ENCODE assay signal across 16 cellular contexts in the genomic region with DNA sequence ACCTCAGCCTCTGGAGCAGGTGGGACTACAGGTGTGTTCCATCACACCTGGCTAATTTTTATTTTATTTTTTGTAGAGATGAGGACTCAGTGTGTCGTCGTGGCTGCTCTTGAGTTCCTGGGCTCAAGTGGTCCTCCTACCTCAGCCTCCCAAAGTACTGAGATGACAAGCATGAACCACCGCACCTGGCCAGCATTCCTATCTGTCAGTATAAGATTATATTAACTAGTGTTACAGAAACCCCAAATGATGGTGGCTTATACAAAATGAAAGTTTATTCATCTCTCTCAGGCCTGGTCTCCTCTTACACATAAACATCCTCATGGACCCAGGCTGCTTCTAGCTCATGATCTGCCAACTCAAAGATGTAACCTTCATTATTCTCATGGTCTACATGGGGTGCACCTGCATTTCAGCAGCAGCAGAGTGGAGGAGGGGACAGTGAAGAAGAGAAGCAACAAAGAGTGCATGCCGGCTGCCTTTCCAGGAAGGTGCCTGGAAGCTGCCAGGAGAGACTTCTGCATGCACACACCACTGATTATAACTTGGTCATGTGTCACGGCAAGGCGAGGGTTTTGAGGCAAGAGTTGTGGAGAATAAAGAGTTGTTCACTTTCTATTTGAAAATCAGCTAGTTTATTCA.
DNase-seq lines count a peak whose midpoint lies in the region; ATAC-seq, FAIRE-seq and TF ChIP-seq lines count a peak whose summit lies in the region.
"Had no signal": no experiment of that assay in that cellular context is flagged by ENCODE, and none has a peak within 500 bp of the region (broad histone marks: within the 10 kb centered on the region; RNA-seq: fewer than 3 reads in every experiment).

No MANE protein-coding gene starts in this region.

- H3K27ac Mint-ChIP-seq in T-cell = peak overlapping the region; percentile 86 to 87
- peak overlapping the region; percentile 56 for H3K27ac Mint-ChIP-seq in activated naive CD4-positive, alpha-beta T cell treated with anti-CD3 and anti-CD28 coated beads, Interleukin-2, amount 10 ng/mL, durations not matched to agents 7 days and 5 days
- no peak overlapping the region for H3K27ac Mint-ChIP-seq in glutamatergic neuron (ENCODE audit: unreplicated experiment)
- H3K27ac Mint-ChIP-seq: type B pancreatic cell had no signal

- peaks cover 49 to 77% (median 70%) of the 10 kb centered on the region in 3 donors for H3K4me1 Mint-ChIP-seq in T-cell
- H3K4me1 Mint-ChIP-seq in activated naive CD4-positive, alpha-beta T cell treated with anti-CD3 and anti-CD28 coated beads, Interleukin-2, amount 10 ng/mL, durations not matched to agents 7 days and 5 days = peaks cover 51% of the 10 kb centered on the region
- peaks cover 4% of the 10 kb centered on the region for H3K4me1 Mint-ChIP-seq in glutamatergic neuron (ENCODE audit: low read depth, unreplicated experiment)

- H3K9me3 Mint-ChIP-seq in T-cell = no peaks in the 10 kb centered on the region
- no peaks in the 10 kb centered on the region for H3K9me3 Mint-ChIP-seq in activated naive CD4-positive, alpha-beta T cell treated with anti-CD3 and anti-CD28 coated beads, Interleukin-2, amount 10 ng/mL, durations not matched to agents 7 days and 5 days
- H3K9me3 Mint-ChIP-seq in glutamatergic neuron (ENCODE audit: unreplicated experiment) = peaks cover 2% of the 10 kb centered on the region
- H3K9me3 Mint-ChIP-seq: type B pancreatic cell had no signal

- POLR2A ChIA-PET in T-cell (lab: Charles Lee) = interaction anchor here (1.0 to 1.1 kb wide), 2 partner anchors 19 to 20 kb away, joined by 4 to 5 read pairs; no protein-coding TSS in a partner anchor

- FAIRE-seq in GM18507 (lab: Jason Lieb, UNC) = peak; percentile 9

- TF ChIP-seq CTCF in glutamatergic neuron (IDR thresholded peaks at IDR 0.05; ENCODE audit: partially characterized antibody, unreplicated experiment) = no peak

- H3K4me3 Mint-ChIP-seq in T-cell = peak overlapping the region; percentile 27 to 48 (median 39)
- H3K4me3 Mint-ChIP-seq in activated naive CD4-positive, alpha-beta T cell treated with anti-CD3 and anti-CD28 coated beads, Interleukin-2, amount 10 ng/mL, durations not matched to agents 7 days and 5 days = no peak overlapping the region
- H3K4me3 Mint-ChIP-seq in glutamatergic neuron (ENCODE audit: unreplicated experiment) = no peak overlapping the region
- H3K4me3 Mint-ChIP-seq: type B pancreatic cell had no signal

- H3K27me3 Mint-ChIP-seq in T-cell (no peaks in the 10 kb centered on the region), glutamatergic neuron (ENCODE audit: unreplicated experiment) (no peaks in the 10 kb centered on the region)
- H3K27me3 Mint-ChIP-seq in activated naive CD4-positive, alpha-beta T cell treated with anti-CD3 and anti-CD28 coated beads, Interleukin-2, amount 10 ng/mL, durations not matched to agents 7 days and 5 days = no peaks in the 10 kb centered on the region
- H3K27me3 Mint-ChIP-seq: type B pancreatic cell had no signal

- no peak for ATAC-seq in T-cell (replicated peaks in 1 of 4)
- ATAC-seq in HG03280 (IDR thresholded peaks at IDR 0.05; ENCODE audit: unreplicated experiment) = no peak
- ATAC-seq: HCT116, sciatic nerve had no signal

- CTCF ChIA-PET in T-cell (lab: Charles Lee) = interaction anchor here in 1 of 2 donors (0.5 to 0.7 kb wide), 4 partner anchors 14 to 102 kb away, joined by 3 to 4 read pairs (median 4); no protein-coding TSS in a partner anchor
- CTCF ChIA-PET in activated naive CD4-positive, alpha-beta T cell treated with anti-CD3 and anti-CD28 coated beads, Interleukin-2, amount 10 ng/mL, durations not matched to agents 7 days and 5 days (lab: Charles Lee) = interaction anchor here (1.0 to 2.2 kb wide), 3 partner anchors 13 to 85 kb away, joined by 3 to 11 read pairs (median 4); no protein-coding TSS in a partner anchor

- H3K36me3 Mint-ChIP-seq in T-cell (peaks cover 29% of the 10 kb centered on the region), glutamatergic neuron (ENCODE audit: unreplicated experiment) (no peaks in the 10 kb centered on the region)
- H3K36me3 Mint-ChIP-seq in activated naive CD4-positive, alpha-beta T cell treated with anti-CD3 and anti-CD28 coated beads, Interleukin-2, amount 10 ng/mL, durations not matched to agents 7 days and 5 days = peaks cover 12% of the 10 kb centered on the region

- DNase-seq in GM18507 (ENCODE audit: extremely low spot score, insufficient read length, low read depth) = no peak
- no peak for DNase-seq in T-cell
- no peak for DNase-seq in activated naive CD4-positive, alpha-beta T cell treated with anti-CD3 and anti-CD28 coated beads, Interleukin-2, amount 10 ng/mL, durations not matched to agents 7 days and 5 days
- peak; percentile 65 for DNase-seq in stimulated activated CD4-positive, alpha-beta T cell treated with anti-CD3 and anti-CD28 coated beads, Interleukin-1b, Interleukin-23, amount 100 ng/mL, for 48 hours
- no peak for DNase-seq in AG08396 (ENCODE audit: low spot score)
- no peak for DNase-seq in glutamatergic neuron
- DNase-seq: adrenal gland, BE2C, DMS 273 treated with DMSO at 0.1 percent for 48 hours, kidney glomerular epithelial cell, NCI-H345, Right ventricle myocardium superior had no signal

Comparison
In these comparisons a context has a peak if more than half of its experiments do, and no peak if none do; other contexts are left out.
1. H3K4me3 Mint-ChIP-seq: peak in T-cell (3 of 3); none in activated naive CD4-positive, alpha-beta T cell treated with anti-CD3 and anti-CD28 coated beads, Interleukin-2, amount 10 ng/mL, durations not matched to agents 7 days and 5 days (single experiment) and glutamatergic neuron (single experiment).